Comparison of ENCODE assay signal across 1 cellular context in the genomic region with DNA sequence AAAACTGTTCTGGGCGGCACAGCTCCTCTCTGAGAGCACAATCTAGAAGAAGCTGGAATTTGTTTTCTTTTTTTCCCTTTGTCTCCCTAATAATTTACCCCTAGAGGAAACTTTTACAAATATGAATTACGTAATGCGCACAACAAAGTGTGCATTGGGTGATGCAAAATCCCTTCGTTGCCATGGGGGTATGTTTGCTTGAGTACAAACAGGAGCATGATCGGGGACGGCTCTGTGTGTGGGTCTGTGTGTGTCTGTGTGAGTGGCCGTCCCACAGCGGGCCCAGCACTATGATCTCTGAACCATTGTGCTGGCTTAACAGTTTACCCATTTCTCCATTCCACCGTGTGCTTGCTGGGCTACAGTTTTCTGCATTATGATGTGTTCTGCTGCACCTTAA.
TF ChIP-seq lines count a peak whose summit lies in the region.

No MANE protein-coding gene starts in this region.

TF ChIP-seq in IMR-90, 13 proteins besides CTCF, POLR2A, EP300 and RAD21:
- TF ChIP-seq FOS (IDR thresholded peaks at IDR 0.05; ENCODE audit: low read depth, low read length), result no peak
- TF ChIP-seq CEBPB (IDR thresholded peaks at IDR 0.05; ENCODE audit: low read depth, low read length), result 0 out of 2 replicates have a peak, but pooled peaks have one; percentile 8
